Comparison of ENCODE assay signal across 25 cellular contexts in the genomic region with DNA sequence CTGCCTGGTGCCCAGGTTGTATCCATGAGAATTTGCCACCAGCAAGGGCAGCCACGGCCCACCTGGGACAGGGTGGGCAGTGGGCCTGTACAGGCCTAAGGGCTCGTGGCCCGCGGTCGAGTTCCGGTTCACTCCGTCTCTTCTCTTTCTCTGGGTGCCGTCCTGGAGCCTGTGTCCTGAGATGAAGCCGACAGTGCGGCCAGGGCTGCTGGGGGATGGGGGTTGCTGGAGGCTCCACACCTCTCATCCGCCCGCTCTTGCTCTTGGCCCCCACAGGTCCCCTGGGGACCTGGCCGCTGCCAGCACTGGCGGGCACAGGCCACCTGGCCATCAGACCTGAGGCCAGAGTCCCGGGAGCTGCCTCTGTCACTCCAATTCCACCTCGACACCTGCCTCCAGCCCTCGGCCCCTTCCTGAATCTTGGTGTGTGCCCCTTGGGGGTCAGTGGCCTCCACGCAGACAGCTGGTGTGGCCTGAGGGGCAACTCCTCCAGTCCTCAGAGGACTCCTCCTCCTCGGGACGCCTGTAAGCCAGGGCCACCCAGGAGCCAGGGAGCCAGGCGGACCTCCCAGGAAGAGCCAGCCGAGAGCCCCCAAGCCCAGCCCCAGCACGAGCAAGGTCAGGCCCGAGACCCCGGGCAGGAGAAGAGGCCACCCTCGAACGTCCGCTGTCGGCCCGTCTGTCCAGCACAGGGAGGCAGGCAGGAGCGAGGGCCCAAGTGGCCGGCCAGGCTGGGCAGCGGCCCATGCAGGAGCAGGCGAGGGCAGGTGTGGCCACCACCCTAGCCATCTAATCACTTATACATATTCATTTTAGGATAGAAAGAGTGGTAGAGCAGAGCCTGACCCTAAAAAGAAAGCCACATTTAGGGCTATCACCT. TPM values are rescaled to one million over a fixed set of nuclear protein-coding genes. Genes with fewer than 3 reads are reported as not detected.
"Had no signal": no experiment of that assay in that cellular context is flagged by ENCODE, and none has a peak within 500 bp of the region (broad histone marks: within the 10 kb centered on the region; RNA-seq: fewer than 3 reads in every experiment).

No MANE protein-coding gene starts in this region.

- H3K9ac ChIP-seq: KMS-11 had no signal

- DNase-seq: Kasumi-1, MM.1S, NCI-H1092 treated with DMSO at 0.1 percent for 48 hours, NCI-H1436, NCI-H187, NCI-H2029, NCI-H2081 treated with DMSO at 0.1 percent for 48 hours, NCI-H2171, NCI-H226, NCI-H446, NCI-H510A, NCI-H524 treated with DMSO at 0.1 percent for 48 hours, NCI-H69, NCI-H774, PC-3, SHP77 had no signal

- ATAC-seq: K562, Panc1, PC-3, SK-N-SH treated with all-trans-retinoic acid at 6 μM for 48 hours had no signal

- H3K27ac ChIP-seq: HL-60, KMS-11, RWPE1 had no signal

- H3K4me3 ChIP-seq: K562 had no signal

- H3K4me2 ChIP-seq: KMS-11 had no signal

RNA-seq across cellular contexts. Expression of a gene that starts 5.2 kb away (rescaled TPM):
- total RNA-seq: K562, M059J, OCI-LY7 had no signal
- polyA plus RNA-seq: IgD-negative memory B cell, K562 had no signal

RNA-seq across cellular contexts. Expression of a gene that starts 7.2 kb away (rescaled TPM):
- total RNA-seq: K562, M059J, OCI-LY7, PC-3 had no signal
- polyA plus RNA-seq: IgD-negative memory B cell, K562 had no signal

RNA-seq across cellular contexts. Expression of a gene that starts 25.7 kb away (rescaled TPM):
- total RNA-seq: M059J had no signal
- polyA plus RNA-seq: IgD-negative memory B cell had no signal
